27 cellular contexts compared by ENCODE assay signal in genomic region chr2:171254666-171255065, GRCh38.
"Had no signal": no experiment of that assay in that cellular context is flagged by ENCODE, and none has a peak within 500 bp of the region (broad histone marks: within the 10 kb centered on the region; RNA-seq: fewer than 3 reads in every experiment).

No MANE protein-coding gene starts in this region.

- H3K4me3 ChIP-seq: coronary artery, esophagus squamous epithelium had no signal

- ATAC-seq: activated CD4-positive, CD25-positive, alpha-beta regulatory T cell treated with anti-CD3 and anti-CD28 coated beads, Interleukin-2, amount 50 U/mL, for 24 hours; activated CD8-positive, alpha-beta T cell treated with anti-CD3 and anti-CD28 coated beads for 36 hours; activated T-cell treated with anti-CD3 and anti-CD28 coated beads, Interleukin-2, amount 50 U/mL, for 4 hours; activated T-helper 17 cell treated with anti-CD3 and anti-CD28 coated beads, Interleukin-2, amount 50 U/mL, for 72 hours; effector memory CD8-positive, alpha-beta T cell; T-helper 17 cell had no signal

- H3K4me1 ChIP-seq: esophagus squamous epithelium had no signal

- H3K27me3 ChIP-seq: brain microvascular endothelial cell, esophagus squamous epithelium had no signal

- DNase-seq: activated B cell treated with CpG ODN at 0.5 μM for 24 hours; activated CD4-positive, alpha-beta T cell treated with anti-CD3 and anti-CD28 coated beads for 48 hours; activated CD4-positive, alpha-beta T cell treated with anti-CD3 and anti-CD28 coated beads, Interleukin-2, amount 50 U/mL, for 1 hour; activated CD4-positive, alpha-beta T cell treated with anti-CD3 and anti-CD28 coated beads, Interleukin-2, amount 50 U/mL, for 48 hours; activated CD8-positive, alpha-beta memory T cell treated with anti-CD3 and anti-CD28 coated beads for 24 hours; activated CD8-positive, alpha-beta T cell treated with anti-CD3 and anti-CD28 coated beads for 36 hours; activated effector memory CD4-positive, alpha-beta T cell treated with Interleukin-2 at 50 U/mL for 16 hours; activated gamma-delta T cell treated with Interleukin-2 at 50 U/mL for 16 hours; activated naive CD4-positive, alpha-beta T cell treated with anti-CD3 and anti-CD28 coated beads, Interleukin-2, amount 50 U/mL, for 16 hours; activated naive CD4-positive, alpha-beta T cell treated with Interleukin-2 at 50 U/mL for 16 hours; activated T-cell treated with anti-CD3 and anti-CD28 coated beads, Interleukin-2, amount 50 U/mL, for 4 hours; amniotic stem cell; anterior cingulate cortex; brain microvascular endothelial cell; dermis blood vessel endothelial cell; effector CD4-positive, alpha-beta T cell; effector memory CD8-positive, alpha-beta T cell; erythroblast; esophagus squamous epithelium; foreskin melanocyte; T-helper 1 cell; T-helper 17 cell; T1000; WERI-Rb-1 had no signal

- H3K36me3 ChIP-seq: brain microvascular endothelial cell, esophagus squamous epithelium, WERI-Rb-1 had no signal

- H3K27ac ChIP-seq: brain microvascular endothelial cell, coronary artery, esophagus squamous epithelium, WERI-Rb-1 had no signal
